In the genomic region with DNA sequence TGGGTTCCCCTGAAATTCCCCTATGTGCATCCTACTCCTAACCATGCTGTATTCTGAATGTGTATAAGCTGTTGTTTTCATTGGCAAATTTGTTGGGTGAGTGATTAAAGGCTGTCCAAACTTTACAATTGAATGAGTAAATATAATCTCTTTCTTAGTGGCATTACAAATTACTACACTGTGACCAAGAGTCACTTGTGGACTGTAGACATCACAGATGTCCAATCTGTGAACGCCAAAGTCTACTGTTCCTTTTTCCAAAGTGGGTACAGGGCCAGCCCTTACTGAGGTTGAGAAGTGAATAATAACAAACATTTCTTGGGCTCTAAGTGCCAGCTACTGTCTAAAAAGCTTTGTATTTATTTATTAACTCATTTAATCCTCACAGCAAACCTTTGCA, we compare ENCODE assay signal across 17 cellular contexts.
"Had no signal": no experiment of that assay in that cellular context is flagged by ENCODE, and none has a peak within 500 bp of the region (broad histone marks: within the 10 kb centered on the region; RNA-seq: fewer than 3 reads in every experiment).

No MANE protein-coding gene starts in this region.

- H3K4me3 Mint-ChIP-seq: activated naive CD8-positive, alpha-beta T cell treated with anti-CD3 and anti-CD28 coated beads, Interleukin-2, amount 50 U/mL, for 24 hours; mesothelial cell of epicardium; nephron progenitor cell; stimulated activated naive B cell treated with anti-CD40 and anti-IgM and Interleukin-4, amounts not matched to agents 10 μg/mL and 1 μg/mL and 100 μg/mL, for 72 hours had no signal

- H3K9me3 Mint-ChIP-seq: activated naive CD8-positive, alpha-beta T cell treated with anti-CD3 and anti-CD28 coated beads, Interleukin-2, amount 50 U/mL, for 24 hours; activated T-cell treated with anti-CD3 and anti-CD28 coated beads, Interleukin-2, amount 50 U/mL, for 72 hours; mesothelial cell of epicardium; nephron progenitor cell had no signal

- DNase-seq: activated CD8-positive, alpha-beta memory T cell treated with anti-CD3 and anti-CD28 coated beads, Interleukin-2, amount 50 U/mL, for 48 hours; activated effector memory CD4-positive, alpha-beta T cell treated with anti-CD3 and anti-CD28 coated beads, Interleukin-2, amount 50 U/mL, for 16 hours; activated naive CD4-positive, alpha-beta T cell treated with anti-CD3 and anti-CD28 coated beads, Interleukin-2, amount 50 U/mL, for 16 hours; effector CD8-positive, alpha-beta T cell; left ventricle myocardium inferior; nephron progenitor cell; nucleus accumbens; sigmoid colon; stimulated activated naive B cell treated with anti-CD40 and anti-IgM and Interleukin-4, amounts not matched to agents 10 μg/mL and 1 μg/mL and 100 μg/mL, for 72 hours; T-helper 9 cell; uterus had no signal

- H3K27ac Mint-ChIP-seq: activated naive CD8-positive, alpha-beta T cell treated with anti-CD3 and anti-CD28 coated beads, Interleukin-2, amount 50 U/mL, for 24 hours; activated T-cell treated with anti-CD3 and anti-CD28 coated beads, Interleukin-2, amount 50 U/mL, for 72 hours; nephron progenitor cell had no signal

- H3K27me3 Mint-ChIP-seq: activated naive CD8-positive, alpha-beta T cell treated with anti-CD3 and anti-CD28 coated beads, Interleukin-2, amount 50 U/mL, for 24 hours; stimulated activated naive B cell treated with anti-CD40 and anti-IgM and Interleukin-4, amounts not matched to agents 10 μg/mL and 1 μg/mL and 100 μg/mL, for 72 hours had no signal

- H3K4me2 ChIP-seq: smooth muscle cell had no signal

- H3K9me3 ChIP-seq: left ventricle myocardium inferior, sigmoid colon, uterus had no signal

- H3K27me3 ChIP-seq: cardiac muscle cell, foreskin keratinocyte, sigmoid colon, uterus had no signal

- H3K4me1 ChIP-seq: uterus had no signal

- H3K27ac ChIP-seq: cardiac muscle cell, foreskin keratinocyte, left ventricle myocardium inferior, sigmoid colon, uterus had no signal

- H3K4me3 ChIP-seq: cardiac muscle cell, left ventricle myocardium inferior, sigmoid colon, smooth muscle cell, uterus had no signal

- H3K36me3 ChIP-seq: cardiac muscle cell, sigmoid colon, uterus had no signal
